In genomic region chr4:972651-973424, GRCh38 we compare ENCODE assay signal across 8 cellular contexts. TPM values are rescaled to one million over a fixed set of nuclear protein-coding genes. Genes with fewer than 3 reads are reported as not detected.
DNase-seq lines count a peak whose midpoint lies in the region; ATAC-seq and TF ChIP-seq lines count a peak whose summit lies in the region.

No MANE protein-coding gene starts in this region.

- H3K27me3 ChIP-seq in CD8-positive, alpha-beta T cell (ENCODE audit: insufficient read depth, low read length), result no peaks in the 10 kb centered on the region
- no peaks in the 10 kb centered on the region for H3K27me3 ChIP-seq in MG63

- no peaks in the 10 kb centered on the region for H3K9me3 Mint-ChIP-seq in CD8-positive, alpha-beta T cell
- H3K9me3 Mint-ChIP-seq in activated T-cell treated with anti-CD3 and anti-CD28 coated beads, Interleukin-2, amount 50 U/mL, for 72 hours, result no peaks in the 10 kb centered on the region

- DNase-seq in CD8-positive, alpha-beta T cell, result peak in 6 of 7 experiments; percentile 46 to 77 (median 62)
- DNase-seq in MG63 (peak; percentile 30), glomerular visceral epithelial cell (ENCODE audit: extremely low spot score) (peak; percentile 31), retina (peak; percentile 55), posterior vena cava (ENCODE audit: low spot score) (no peak), globus pallidus (ENCODE audit: low spot score) (no peak)
- peak; percentile 61 to 72 for DNase-seq in activated T-cell treated with anti-CD3 and anti-CD28 coated beads, Interleukin-2, amount 50 U/mL, for 72 hours

- H3K4me3 Mint-ChIP-seq in CD8-positive, alpha-beta T cell, result peak overlapping the region; percentile 62
- H3K4me3 Mint-ChIP-seq in activated T-cell treated with anti-CD3 and anti-CD28 coated beads, Interleukin-2, amount 50 U/mL, for 72 hours, result peak overlapping the region; percentile 66 to 67

- H3K36me3 Mint-ChIP-seq in CD8-positive, alpha-beta T cell, result no peaks in the 10 kb centered on the region
- no peaks in the 10 kb centered on the region for H3K36me3 Mint-ChIP-seq in activated T-cell treated with anti-CD3 and anti-CD28 coated beads, Interleukin-2, amount 50 U/mL, for 72 hours (ENCODE audit: insufficient read depth in 2 of 2)

- H3K9me3 ChIP-seq in CD8-positive, alpha-beta T cell (ENCODE audit: low read length), result no peaks in the 10 kb centered on the region
- H3K9me3 ChIP-seq in MG63, result no peaks in the 10 kb centered on the region

- intact Hi-C loops in CD8-positive, alpha-beta T cell (cut with DNase I, micrococcal nuclease), result loop anchor here (1.0 to 5.0 kb wide), 9 partner anchors 14 to 739 kb away; partner anchors contain the start of genes GAK (in 2 of the 2), IDUA (in 2 of the 2), TMEM175 (in 2 of the 2) and ATP5ME (in 1 of the 2)
- intact Hi-C loops in posterior vena cava (cut with DNase I), result loop anchor here in 1 of 2 donors (1.0 kb wide), 1 partner anchor 74 kb away; no protein-coding TSS in a partner anchor

- H3K27ac Mint-ChIP-seq in CD8-positive, alpha-beta T cell, result peak overlapping the region; percentile 37
- no peak overlapping the region for H3K27ac Mint-ChIP-seq in activated T-cell treated with anti-CD3 and anti-CD28 coated beads, Interleukin-2, amount 50 U/mL, for 72 hours

- POLR2A ChIA-PET in CD8-positive, alpha-beta T cell (lab: Charles Lee), result interaction anchor here (2.0 kb wide), 1 partner anchor 41 kb away, joined by 6 read pairs; the partner anchor contains the start of genes GAK and TMEM175

- peak overlapping the region; percentile 56 for H3K27ac ChIP-seq in CD8-positive, alpha-beta T cell (ENCODE audit: low read depth, low read length)

- peak; percentile 50 for ATAC-seq in CD8-positive, alpha-beta T cell
- peak; percentile 34 for ATAC-seq in GM21723 (IDR thresholded peaks at IDR 0.05; ENCODE audit: unreplicated experiment)
- peak; percentile 61 to 68 for ATAC-seq in activated T-cell treated with anti-CD3 and anti-CD28 coated beads, Interleukin-2, amount 50 U/mL, for 72 hours (replicated peaks in 1 of 2)

- no peaks in the 10 kb centered on the region for H3K27me3 Mint-ChIP-seq in CD8-positive, alpha-beta T cell (ENCODE audit: low read depth)
- no peaks in the 10 kb centered on the region for H3K27me3 Mint-ChIP-seq in activated T-cell treated with anti-CD3 and anti-CD28 coated beads, Interleukin-2, amount 50 U/mL, for 72 hours (ENCODE audit: low read depth)

- H3K36me3 ChIP-seq in CD8-positive, alpha-beta T cell (ENCODE audit: insufficient read depth, low read length), result no peaks in the 10 kb centered on the region
- no peaks in the 10 kb centered on the region for H3K36me3 ChIP-seq in MG63

- peaks cover 32% of the 10 kb centered on the region for H3K4me1 ChIP-seq in CD8-positive, alpha-beta T cell (ENCODE audit: insufficient read depth, low read length)

- no peak for TF ChIP-seq CTCF in CD8-positive, alpha-beta T cell (IDR thresholded peaks at IDR 0.05)

- H3K4me1 Mint-ChIP-seq in CD8-positive, alpha-beta T cell (ENCODE audit: low read depth), result peaks cover 17% of the 10 kb centered on the region
- H3K4me1 Mint-ChIP-seq in activated T-cell treated with anti-CD3 and anti-CD28 coated beads, Interleukin-2, amount 50 U/mL, for 72 hours (ENCODE audit: low read depth), result peaks cover 4% of the 10 kb centered on the region

- CTCF ChIA-PET in CD8-positive, alpha-beta T cell (lab: Charles Lee), result no interaction called here

- H3K4me3 ChIP-seq in CD8-positive, alpha-beta T cell (ENCODE audit: low read depth, low read length), result peak overlapping the region; percentile 74
- peak overlapping the region; percentile 57 for H3K4me3 ChIP-seq in MG63

RNA-seq across cellular contexts. Expression of gene DGKQ, which starts 0.5 kb away (rescaled TPM):
- 10 to 100 TPM; 28.2 to 29.7 TPM for total RNA-seq in CD8-positive, alpha-beta T cell
- total RNA-seq in MG63 (2014; rRNA removed; shearing (Covaris generic); ENCODE audit: low replicate concordance), result 6.7 and 7.4 TPM in 2 replicates
- 10 to 100 TPM in 1 of 2 donors, 1 to 10 TPM in 1; 8.8 to 12.0 TPM for total RNA-seq in activated T-cell treated with anti-CD3 and anti-CD28 coated beads, Interleukin-2, amount 50 U/mL, for 72 hours
- 10 to 100 TPM; 10.8 to 11.9 TPM for total RNA-seq in posterior vena cava

RNA-seq across cellular contexts. Expression of gene IDUA, which starts 14.0 kb away (rescaled TPM):
- total RNA-seq in CD8-positive, alpha-beta T cell, result 10 to 100 TPM; 54.3 to 62.0 TPM
- 3.4 and 13.5 TPM in 2 replicates for total RNA-seq in MG63 (2014; rRNA removed; shearing (Covaris generic); ENCODE audit: low replicate concordance)
- 10 to 100 TPM; 11.8 to 13.9 TPM for total RNA-seq in activated T-cell treated with anti-CD3 and anti-CD28 coated beads, Interleukin-2, amount 50 U/mL, for 72 hours
- total RNA-seq in posterior vena cava, result 10 to 100 TPM; 19.0 to 29.0 TPM

RNA-seq across cellular contexts. Expression of gene SLC26A1, which starts 20.4 kb away (rescaled TPM):
- under 1 TPM; 0.31 to 0.35 TPM for total RNA-seq in CD8-positive, alpha-beta T cell
- total RNA-seq in MG63 (2014; rRNA removed; shearing (Covaris generic); ENCODE audit: low replicate concordance), result not detected in 2 replicates
- total RNA-seq in activated T-cell treated with anti-CD3 and anti-CD28 coated beads, Interleukin-2, amount 50 U/mL, for 72 hours, result not detected
- under 1 TPM in 1 of 2 donors, not detected in 1; 0.14 TPM for total RNA-seq in posterior vena cava

RNA-seq across cellular contexts. Expression of gene FGFRL1, which starts 38.6 kb away (rescaled TPM):
- total RNA-seq in CD8-positive, alpha-beta T cell, result 10 to 100 TPM; 26.3 to 30.2 TPM
- 41.7 and 59.5 TPM in 2 replicates for total RNA-seq in MG63 (2014; rRNA removed; shearing (Covaris generic); ENCODE audit: low replicate concordance)
- total RNA-seq in activated T-cell treated with anti-CD3 and anti-CD28 coated beads, Interleukin-2, amount 50 U/mL, for 72 hours, result 10 to 100 TPM; 15.9 to 18.6 TPM
- total RNA-seq in posterior vena cava, result 10 to 100 TPM; 16.2 to 20.7 TPM

RNA-seq across cellular contexts. Expression of gene TMEM175, which starts 40.6 kb away (rescaled TPM):
- total RNA-seq in CD8-positive, alpha-beta T cell, result 10 to 100 TPM; 44.9 to 47.2 TPM
- total RNA-seq in MG63 (2014; rRNA removed; shearing (Covaris generic); ENCODE audit: low replicate concordance), result 14.1 and 15.0 TPM in 2 replicates
- total RNA-seq in activated T-cell treated with anti-CD3 and anti-CD28 coated beads, Interleukin-2, amount 50 U/mL, for 72 hours, result 10 to 100 TPM; 21.0 to 22.0 TPM
- total RNA-seq in posterior vena cava, result 10 to 100 TPM; 15.3 to 16.4 TPM

Comparison
In these comparisons a context has a peak if more than half of its experiments do, and no peak if none do; other contexts are left out.
1. DNase-seq: peak in CD8-positive, alpha-beta T cell (6 of 7), MG63 (single experiment), activated T-cell treated with anti-CD3 and anti-CD28 coated beads, Interleukin-2, amount 50 U/mL, for 72 hours (2 of 2), glomerular visceral epithelial cell (single experiment) and retina (single experiment); none in posterior vena cava (single experiment) and globus pallidus (single experiment).
2. Peak in every context shown above with its lines, with median percentiles within 50 percentile points of each other: ATAC-seq.